1 cellular context compared by ENCODE assay signal in genomic region chr6:13574571-13575376, GRCh38.
TF ChIP-seq lines count a peak whose summit lies in the region.

Gene SIRT5 (plus strand): TSS chr6:13574601. CDS start chr6:13584111, 9,510 bp downstream.

TF ChIP-seq in HepG2, 621 proteins besides CTCF, POLR2A, EP300 and RAD21 (continued from another document and continues in another):
- peak; percentile 66; the same call in 1 of the 2 replicates for TF ChIP-seq ZNF142 (CRISPR knock-in tag; IDR thresholded peaks at IDR 0.05)
- TF ChIP-seq ZSCAN5A (CRISPR knock-in tag; IDR thresholded peaks at IDR 0.05; ENCODE audit: borderline replicate concordance): 0 out of 2 replicates have a peak, but pooled peaks have one; percentile 28
- peak; percentile 39; the same call in 1 of the 2 replicates for TF ChIP-seq ZBTB42 (CRISPR knock-in tag; IDR thresholded peaks at IDR 0.05)
- peak; percentile 77 for TF ChIP-seq FOXA3 (CRISPR knock-in tag; IDR thresholded peaks at IDR 0.05)
- peak; percentile 72; the same call in 1 of the 2 replicates for TF ChIP-seq ZNF704 (CRISPR knock-in tag; IDR thresholded peaks at IDR 0.05; ENCODE audit: borderline replicate concordance)
- no peak for TF ChIP-seq ZBTB8A (CRISPR knock-in tag; IDR thresholded peaks at IDR 0.05; ENCODE audit: borderline replicate concordance, low read depth)
- no peak; the same call in 1 of the 2 replicates for TF ChIP-seq PRDM10 (CRISPR knock-in tag; IDR thresholded peaks at IDR 0.05; ENCODE audit: low read depth)
- no peak for TF ChIP-seq ZNF670 (CRISPR knock-in tag; IDR thresholded peaks at IDR 0.05; ENCODE audit: borderline replicate concordance)
- no peak for TF ChIP-seq MTA3 (CRISPR knock-in tag; IDR thresholded peaks at IDR 0.05)
- TF ChIP-seq SIX1 (CRISPR knock-in tag; IDR thresholded peaks at IDR 0.05; ENCODE audit: borderline replicate concordance): peak; percentile 41; the same call in 1 of the 2 replicates
- TF ChIP-seq ZZZ3 (CRISPR knock-in tag; IDR thresholded peaks at IDR 0.05; ENCODE audit: borderline replicate concordance): 0 out of 2 replicates have a peak, but pooled peaks have one; percentile 51
- TF ChIP-seq NONO (IDR thresholded peaks at IDR 0.05): no peak
- peak; percentile 85 for TF ChIP-seq NONO (CRISPR knock-in tag; conservative IDR thresholded peaks at IDR 0.05)
- peak; percentile 85 for TF ChIP-seq ZNF772 (CRISPR knock-in tag; IDR thresholded peaks at IDR 0.05)
- TF ChIP-seq SSRP1 (CRISPR knock-in tag; IDR thresholded peaks at IDR 0.05): 0 out of 2 replicates have a peak, but pooled peaks have one; percentile 30
- peak; percentile 45; the same call in 1 of the 2 replicates for TF ChIP-seq ZNF343 (CRISPR knock-in tag; IDR thresholded peaks at IDR 0.05)
- no peak for TF ChIP-seq ZNF33A (CRISPR knock-in tag; IDR thresholded peaks at IDR 0.05; ENCODE audit: borderline replicate concordance)
- TF ChIP-seq ZNF607 (CRISPR knock-in tag; IDR thresholded peaks at IDR 0.05; ENCODE audit: borderline replicate concordance): peak; percentile 89
- TF ChIP-seq ZEB1 (IDR thresholded peaks at IDR 0.05; ENCODE audit: insufficient replicate concordance, low read depth): peak; percentile 82
- TF ChIP-seq HIVEP1 (CRISPR knock-in tag; IDR thresholded peaks at IDR 0.05): peak; percentile 91
- TF ChIP-seq ZBTB26 (CRISPR knock-in tag; IDR thresholded peaks at IDR 0.05; ENCODE audit: borderline replicate concordance): peak; percentile 86
- TF ChIP-seq FOSL2 (CRISPR knock-in tag; IDR thresholded peaks at IDR 0.05): peak; percentile 54; the same call in 1 of the 2 replicates
- TF ChIP-seq ZFP91 (CRISPR knock-in tag; IDR thresholded peaks at IDR 0.05; ENCODE audit: borderline replicate concordance): peak; percentile 91
- TF ChIP-seq MED8 (CRISPR knock-in tag; IDR thresholded peaks at IDR 0.05; ENCODE audit: insufficient replicate concordance): peak; percentile 89
- TF ChIP-seq ZNF275 (CRISPR knock-in tag; IDR thresholded peaks at IDR 0.05; ENCODE audit: borderline replicate concordance): peak; percentile 76; the same call in 1 of the 2 replicates
- peak; percentile 41; the same call in 1 of the 2 replicates for TF ChIP-seq CHCHD3 (CRISPR knock-in tag; IDR thresholded peaks at IDR 0.05)
- TF ChIP-seq NFE2 (CRISPR knock-in tag; IDR thresholded peaks at IDR 0.05): no peak
- TF ChIP-seq POLR2G (IDR thresholded peaks at IDR 0.05; ENCODE audit: low read depth, low read length): peak; percentile 90
- 0 out of 2 replicates have a peak, but pooled peaks have one; percentile 31 for TF ChIP-seq ZBTB37 (CRISPR knock-in tag; IDR thresholded peaks at IDR 0.05)
- TF ChIP-seq REXO4 (CRISPR knock-in tag; IDR thresholded peaks at IDR 0.05; ENCODE audit: borderline replicate concordance): no peak
- TF ChIP-seq ZNF773 (CRISPR knock-in tag; IDR thresholded peaks at IDR 0.05; ENCODE audit: borderline replicate concordance): 0 out of 2 replicates have a peak, but pooled peaks have one; percentile 67
- peak; percentile 83 for TF ChIP-seq POLR2AphosphoS5 (IDR thresholded peaks at IDR 0.05; ENCODE audit: low read depth, low read length)
